8 cellular contexts compared by ENCODE assay signal in genomic region chr12:102484017-102484731, GRCh38. TPM values are rescaled to one million over a fixed set of nuclear protein-coding genes. Genes with fewer than 3 reads are reported as not detected.
DNase-seq lines count a peak whose midpoint lies in the region; ATAC-seq and TF ChIP-seq lines count a peak whose summit lies in the region.

No MANE protein-coding gene starts in this region.

- H3K4me3 Mint-ChIP-seq in activated CD4-positive, alpha-beta memory T cell treated with anti-CD3 and anti-CD28 coated beads, Interleukin-2, amount 10 ng/mL, durations not matched to agents 7 days and 5 days = peak overlapping the region; percentile 40
- no peak overlapping the region for H3K4me3 Mint-ChIP-seq in endothelial cell (ENCODE audit: unreplicated experiment)
- peak overlapping the region; percentile 65 to 73 for H3K4me3 Mint-ChIP-seq in stimulated activated naive B cell treated with anti-CD40 and anti-IgM and Interleukin-4, amounts not matched to agents 10 μg/mL and 1 μg/mL and 100 μg/mL, for 72 hours

- no peaks in the 10 kb centered on the region for H3K36me3 Mint-ChIP-seq in activated CD4-positive, alpha-beta memory T cell treated with anti-CD3 and anti-CD28 coated beads, Interleukin-2, amount 10 ng/mL, durations not matched to agents 7 days and 5 days (ENCODE audit: low read depth)
- no peaks in the 10 kb centered on the region for H3K36me3 Mint-ChIP-seq in endothelial cell (ENCODE audit: low read depth, unreplicated experiment)
- H3K36me3 Mint-ChIP-seq in stimulated activated naive B cell treated with anti-CD40 and anti-IgM and Interleukin-4, amounts not matched to agents 10 μg/mL and 1 μg/mL and 100 μg/mL, for 72 hours = peaks cover 3 to 6% of the 10 kb centered on the region in 2 donors

- no peaks in the 10 kb centered on the region for H3K27me3 Mint-ChIP-seq in activated CD4-positive, alpha-beta memory T cell treated with anti-CD3 and anti-CD28 coated beads, Interleukin-2, amount 10 ng/mL, durations not matched to agents 7 days and 5 days
- peaks cover 1% of the 10 kb centered on the region for H3K27me3 Mint-ChIP-seq in endothelial cell (ENCODE audit: unreplicated experiment)
- H3K27me3 Mint-ChIP-seq in stimulated activated naive B cell treated with anti-CD40 and anti-IgM and Interleukin-4, amounts not matched to agents 10 μg/mL and 1 μg/mL and 100 μg/mL, for 72 hours = no peaks in the 10 kb centered on the region

- no peaks in the 10 kb centered on the region for H3K9me3 ChIP-seq in AG04450 (ENCODE audit: control insufficient read depth, insufficient read depth, low read length)

- H3K27ac ChIP-seq in AG04450 (ENCODE audit: low read depth, low read length) = no peak overlapping the region

- no peak overlapping the region for H3K4me3 ChIP-seq in AG04450 (ENCODE audit: low read depth, low read length)

- no peaks in the 10 kb centered on the region for H3K9me3 Mint-ChIP-seq in activated CD4-positive, alpha-beta memory T cell treated with anti-CD3 and anti-CD28 coated beads, Interleukin-2, amount 10 ng/mL, durations not matched to agents 7 days and 5 days
- H3K9me3 Mint-ChIP-seq in endothelial cell (ENCODE audit: unreplicated experiment) = no peaks in the 10 kb centered on the region
- peaks cover 0 to 5% of the 10 kb centered on the region in 2 donors for H3K9me3 Mint-ChIP-seq in stimulated activated naive B cell treated with anti-CD40 and anti-IgM and Interleukin-4, amounts not matched to agents 10 μg/mL and 1 μg/mL and 100 μg/mL, for 72 hours

- CTCF ChIA-PET in AG04450 (lab: Charles Lee) = interaction anchor here (0.5 to 4.2 kb wide), 131 partner anchors 9 to 1829 kb away, joined by 3 to 80 read pairs (median 4); partner anchors contain the start of gene GNPTAB
- CTCF ChIA-PET in activated CD4-positive, alpha-beta memory T cell treated with anti-CD3 and anti-CD28 coated beads, Interleukin-2, amount 10 ng/mL, durations not matched to agents 7 days and 5 days (lab: Charles Lee) = interaction anchor here (0.6 to 2.9 kb wide), 30 partner anchors 10 to 548 kb away, joined by 3 to 22 read pairs (median 4); partner anchors contain the start of genes NUP37 and PARPBP

- peak overlapping the region; percentile 70 for H3K27ac Mint-ChIP-seq in activated CD4-positive, alpha-beta memory T cell treated with anti-CD3 and anti-CD28 coated beads, Interleukin-2, amount 10 ng/mL, durations not matched to agents 7 days and 5 days
- no peak overlapping the region for H3K27ac Mint-ChIP-seq in endothelial cell (ENCODE audit: unreplicated experiment)
- peak overlapping the region; percentile 97 for H3K27ac Mint-ChIP-seq in stimulated activated naive B cell treated with anti-CD40 and anti-IgM and Interleukin-4, amounts not matched to agents 10 μg/mL and 1 μg/mL and 100 μg/mL, for 72 hours

- POLR2A ChIA-PET in AG04450 (lab: Yijun Ruan, JAX) = no interaction called here
- POLR2A ChIA-PET in activated CD4-positive, alpha-beta memory T cell treated with anti-CD3 and anti-CD28 coated beads, Interleukin-2, amount 10 ng/mL, durations not matched to agents 7 days and 5 days (lab: Charles Lee) = interaction anchor here (1.6 kb wide), 1 partner anchor 422 kb away, joined by 4 read pairs; the partner anchor contains the start of gene WASHC3

- TF ChIP-seq CTCF in AG04450 (IDR thresholded peaks at IDR 0.05; ENCODE audit: low read depth, low read length) = peak; percentile 93
- peak; percentile 96 for TF ChIP-seq CTCF in endothelial cell (IDR thresholded peaks at IDR 0.05; ENCODE audit: unreplicated experiment)

- ATAC-seq in GM18505 (IDR thresholded peaks at IDR 0.05; ENCODE audit: unreplicated experiment) (peak; percentile 55), HG02981 (IDR thresholded peaks at IDR 0.05; ENCODE audit: unreplicated experiment) (peak; percentile 61)
- ATAC-seq in stimulated activated naive B cell treated with anti-CD40 and anti-IgM and Interleukin-4, amounts not matched to agents 10 μg/mL and 1 μg/mL and 100 μg/mL, for 72 hours (replicated peaks) = peak; percentile 92 to 93

- DNase-seq in AG04450 (ENCODE audit: low read depth, low spot score) (no peak), NCI-H226 (peak; percentile 3), endothelial cell (ENCODE audit: low spot score) (peak; percentile 44), myocyte (ENCODE audit: low read depth) (peak; percentile 69)
- peak; percentile 56 for DNase-seq in activated CD4-positive, alpha-beta memory T cell treated with anti-CD3 and anti-CD28 coated beads, Interleukin-2, amount 10 ng/mL, durations not matched to agents 7 days and 5 days
- DNase-seq in stimulated activated naive B cell treated with anti-CD40 and anti-IgM and Interleukin-4, amounts not matched to agents 10 μg/mL and 1 μg/mL and 100 μg/mL, for 72 hours = peak; percentile 83

- TF ChIP-seq POLR2A in GM18505 (IDR thresholded peaks at IDR 0.05; ENCODE audit: borderline replicate concordance, extremely low read depth, insufficient read depth, insufficient read length) = no peak

- no peaks in the 10 kb centered on the region for H3K27me3 ChIP-seq in AG04450 (ENCODE audit: control insufficient read depth, insufficient read depth, low read length)

- H3K4me1 Mint-ChIP-seq in activated CD4-positive, alpha-beta memory T cell treated with anti-CD3 and anti-CD28 coated beads, Interleukin-2, amount 10 ng/mL, durations not matched to agents 7 days and 5 days = peaks cover 27% of the 10 kb centered on the region
- peaks cover 4% of the 10 kb centered on the region for H3K4me1 Mint-ChIP-seq in endothelial cell (ENCODE audit: unreplicated experiment)
- peaks cover 0 to 22% of the 10 kb centered on the region in 2 donors for H3K4me1 Mint-ChIP-seq in stimulated activated naive B cell treated with anti-CD40 and anti-IgM and Interleukin-4, amounts not matched to agents 10 μg/mL and 1 μg/mL and 100 μg/mL, for 72 hours

RNA-seq across cellular contexts. Expression of gene IGF1, which starts 3.8 kb away (rescaled TPM):
- polyA plus RNA-seq in AG04450 (2011; rRNA removed) = 0.01 and 0.10 TPM in 2 replicates
- polyA minus RNA-seq in AG04450 (2011; rRNA and poly(A)+ RNA removed) = not detected in 2 replicates
- under 1 TPM; 0.48 to 0.86 TPM for total RNA-seq in activated CD4-positive, alpha-beta memory T cell treated with anti-CD3 and anti-CD28 coated beads, Interleukin-2, amount 10 ng/mL, durations not matched to agents 7 days and 5 days
- 3.4 TPM for total RNA-seq in endothelial cell (ENCODE audit: unreplicated experiment)
- total RNA-seq in myocyte = 0.24 and 0.26 TPM in 2 replicates
- polyA plus RNA-seq in myocyte (2012) = 1.7 TPM
